1 cellular context compared by ENCODE assay signal in genomic region chr14:94483729-94484275, GRCh38.
TF ChIP-seq lines count a peak whose summit lies in the region.

No MANE protein-coding gene starts in this region.

TF ChIP-seq in H1, 55 proteins besides CTCF, POLR2A, EP300 and RAD21:
- TF ChIP-seq KDM1A (IDR thresholded peaks at IDR 0.05; ENCODE audit: borderline replicate concordance, low read length): no peak
